ENCODE assay signal across 30 cellular contexts in genomic region chr14:30786701-30787100, GRCh38.
"Had no signal": no experiment of that assay in that cellular context is flagged by ENCODE, and none has a peak within 500 bp of the region (broad histone marks: within the 10 kb centered on the region; RNA-seq: fewer than 3 reads in every experiment).

No MANE protein-coding gene starts in this region.

- DNase-seq: colonic mucosa; cortex of kidney; effector CD8-positive, alpha-beta T cell; effector memory CD8-positive, alpha-beta T cell; endodermal cell; erythroblast; esophagus squamous epithelium; foreskin fibroblast; foreskin melanocyte; gastrocnemius medialis; glutamatergic neuron; head of caudate nucleus; heart right ventricle; hippocampal formation; islet precursor cell; kidney; kidney glomerular epithelial cell; left colon; left ventricle myocardium superior; lower lobe of right lung; mesenchymal stem cell; mucosa of descending colon; naive B cell; naive thymus-derived CD8-positive, alpha-beta T cell had no signal

- H3K27me3 ChIP-seq: colonic mucosa, esophagus squamous epithelium, gastrocnemius medialis, heart right ventricle had no signal

- ATAC-seq: effector memory CD8-positive, alpha-beta T cell; esophagus mucosa; gastrocnemius medialis; heart right ventricle; left colon; left lobe of liver; left ventricle myocardium superior; lower lobe of right lung; mucosa of descending colon; naive thymus-derived CD8-positive, alpha-beta T cell had no signal

- H3K4me3 Mint-ChIP-seq: dendritic cell treated with granulocyte-macrophage colony-stimulating factor and Interleukin-4, amounts not matched to agents 40 ng/mL and 50 ng/mL, for 4 days; effector memory CD8-positive, alpha-beta T cell; endodermal cell; mesothelial cell of epicardium; naive B cell; naive thymus-derived CD8-positive, alpha-beta T cell had no signal

- H3K4me1 ChIP-seq: colonic mucosa, esophagus squamous epithelium, gastrocnemius medialis, heart right ventricle, lower lobe of right lung had no signal

- H3K9me3 ChIP-seq: colonic mucosa, esophagus squamous epithelium, gastrocnemius medialis, lower lobe of right lung, mucosa of descending colon had no signal

- H3K27ac ChIP-seq: colonic mucosa, epithelial cell of prostate, esophagus squamous epithelium, gastrocnemius medialis, heart right ventricle, lower lobe of right lung had no signal

- H3K27me3 Mint-ChIP-seq: dendritic cell treated with granulocyte-macrophage colony-stimulating factor and Interleukin-4, amounts not matched to agents 40 ng/mL and 50 ng/mL, for 4 days had no signal

- H3K27ac Mint-ChIP-seq: dendritic cell treated with granulocyte-macrophage colony-stimulating factor and Interleukin-4, amounts not matched to agents 40 ng/mL and 50 ng/mL, for 4 days; effector memory CD8-positive, alpha-beta T cell; endodermal cell; mesothelial cell of epicardium; naive B cell; naive thymus-derived CD8-positive, alpha-beta T cell had no signal

- H3K36me3 ChIP-seq: colonic mucosa, esophagus squamous epithelium, gastrocnemius medialis, heart right ventricle, lower lobe of right lung had no signal

- FAIRE-seq: endometrium, kidney had no signal

- H3K4me1 Mint-ChIP-seq: endodermal cell; mesothelial cell of epicardium; naive B cell; naive thymus-derived CD8-positive, alpha-beta T cell had no signal

- H3K4me3 ChIP-seq: colonic mucosa, esophagus squamous epithelium, gastrocnemius medialis, heart right ventricle, lower lobe of right lung, mucosa of descending colon had no signal

- H3K36me3 Mint-ChIP-seq: mesothelial cell of epicardium, naive B cell had no signal
